8 cellular contexts compared by ENCODE assay signal in the genomic region with DNA sequence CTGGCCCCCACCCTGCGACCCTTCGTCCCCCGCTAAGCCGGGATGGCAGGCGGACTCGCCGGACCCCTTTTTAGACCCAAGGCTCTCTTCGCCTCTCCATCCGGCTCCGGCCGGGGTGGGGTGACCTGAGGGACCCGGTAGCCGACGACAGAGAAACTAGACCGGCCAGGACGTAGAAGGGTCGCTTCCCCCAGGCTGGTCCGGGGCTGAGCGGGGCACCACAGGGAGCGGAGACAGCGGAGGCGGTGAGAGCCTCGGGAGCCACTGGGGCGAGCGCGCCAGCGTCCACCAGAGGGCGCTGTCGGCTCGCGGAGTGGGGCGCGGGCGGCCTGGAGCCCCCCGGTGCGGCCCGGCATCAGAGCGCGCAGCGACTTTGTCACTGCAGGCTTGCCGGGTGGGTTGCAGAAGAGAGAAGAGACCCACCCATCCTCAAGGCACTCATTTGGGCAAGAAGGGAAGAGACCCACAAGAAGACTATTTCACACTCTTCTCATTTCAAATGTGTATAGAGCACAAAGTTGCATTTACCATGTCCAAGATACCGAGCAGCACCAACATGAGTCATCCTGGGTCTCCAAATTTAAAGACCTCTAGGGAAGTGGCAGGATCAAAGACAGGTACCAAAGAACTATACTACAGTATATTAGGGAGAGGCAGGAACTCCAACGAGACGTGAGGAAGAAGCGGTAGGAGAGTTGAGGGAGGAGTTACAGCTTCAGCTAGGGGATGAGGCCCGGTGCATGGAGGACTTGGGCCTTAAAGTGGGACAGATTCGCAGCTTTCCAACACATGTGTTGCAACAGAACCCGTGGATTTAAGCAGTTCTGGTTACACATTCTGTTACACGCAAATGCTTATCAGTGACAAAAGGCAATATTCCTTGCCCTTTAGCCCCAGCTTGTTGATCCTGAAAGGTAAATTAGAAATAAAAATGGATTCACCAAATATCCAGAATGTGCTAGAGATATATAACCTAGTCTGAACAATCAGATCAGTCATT. TPM values are rescaled to one million over a fixed set of nuclear protein-coding genes. Genes with fewer than 3 reads are reported as not detected.
A peak's percentile ranks its signal among the peaks of the same experiment; 100 is the strongest.
DNase-seq lines count a peak whose midpoint lies in the region; ATAC-seq, FAIRE-seq and TF ChIP-seq lines count a peak whose summit lies in the region.

No MANE protein-coding gene starts in this region.

- peak; percentile 75 for ATAC-seq in GM19455 (IDR thresholded peaks at IDR 0.05; ENCODE audit: unreplicated experiment)
- ATAC-seq in heart right ventricle, result peak; percentile 95 to 97 (median 96)

- peak; percentile 47 to 76 (median 68) for DNase-seq in CD4-positive, alpha-beta memory T cell
- DNase-seq in SK-N-MC (ENCODE audit: low read depth, low spot score) (no peak), heart right ventricle (peak; percentile 62 to 79), pons (ENCODE audit: low spot score) (peak; percentile 33), urothelium cell line (ENCODE audit: low spot score) (peak; percentile 95)
- DNase-seq in activated naive CD8-positive, alpha-beta T cell treated with anti-CD3 and anti-CD28 coated beads for 36 hours, result peak; percentile 77

- intact Hi-C loops in CD4-positive, alpha-beta memory T cell (cut with micrococcal nuclease), result loop anchor here (1.0 to 5.0 kb wide), 4 partner anchors 134 to 817 kb away; no protein-coding TSS in a partner anchor
- intact Hi-C loops in heart right ventricle (cut with DNase I), result loop anchor here (1.0 to 5.0 kb wide), 6 partner anchors 133 to 293 kb away; no protein-coding TSS in a partner anchor

- H3K4me1 Mint-ChIP-seq in CD4-positive, alpha-beta memory T cell, result peaks cover 0 to 8% (median 2%) of the 10 kb centered on the region in 4 donors
- peaks cover 4% of the 10 kb centered on the region for H3K4me1 Mint-ChIP-seq in activated naive CD8-positive, alpha-beta T cell treated with anti-CD3 and anti-CD28 coated beads for 36 hours

- H3K9me3 Mint-ChIP-seq in CD4-positive, alpha-beta memory T cell, result no peaks in the 10 kb centered on the region
- no peaks in the 10 kb centered on the region for H3K9me3 Mint-ChIP-seq in activated naive CD8-positive, alpha-beta T cell treated with anti-CD3 and anti-CD28 coated beads for 36 hours

- CTCF ChIA-PET in CD4-positive, alpha-beta memory T cell (lab: Charles Lee; ENCODE audit: partially characterized antibody), result interaction anchor here (1.0 to 11.1 kb wide), 4 partner anchors 10 to 350 kb away, joined by 3 to 279 read pairs (median 4); no protein-coding TSS in a partner anchor

- peaks cover 9% of the 10 kb centered on the region for H3K4me1 ChIP-seq in CD4-positive, alpha-beta memory T cell (ENCODE audit: insufficient read depth, low read length)
- H3K4me1 ChIP-seq in HUES64 (ENCODE audit: insufficient read depth, low read length) (peaks cover 7% of the 10 kb centered on the region), heart right ventricle (peaks cover 2 to 22% (median 12%) of the 10 kb centered on the region in 9 donors)

- H3K4me3 Mint-ChIP-seq in CD4-positive, alpha-beta memory T cell, result peak overlapping the region in 6 of 8 donors; percentile 12 to 69 (median 41)
- H3K4me3 Mint-ChIP-seq in activated naive CD8-positive, alpha-beta T cell treated with anti-CD3 and anti-CD28 coated beads for 36 hours, result peak overlapping the region; percentile 35

- no peaks in the 10 kb centered on the region for H3K9me3 ChIP-seq in CD4-positive, alpha-beta memory T cell (ENCODE audit: control insufficient read depth in 1 of 2, low read length in 2 of 2)
- H3K9me3 ChIP-seq in HUES64 (ENCODE audit: insufficient read depth, low read depth, low read length), result no peaks in the 10 kb centered on the region
- H3K9me3 ChIP-seq in SK-N-MC (ENCODE audit: low read depth, low read length), result no peaks in the 10 kb centered on the region
- no peaks in the 10 kb centered on the region for H3K9me3 ChIP-seq in heart right ventricle

- H3K9ac ChIP-seq in HUES64 (ENCODE audit: low read depth, low read length), result peak overlapping the region; percentile 19; the same call in 1 of the 2 replicates
- H3K9ac ChIP-seq in SK-N-MC (ENCODE audit: insufficient read length), result peak overlapping the region; percentile 14

- H3K27me3 Mint-ChIP-seq in CD4-positive, alpha-beta memory T cell, result peaks cover 16 to 18% of the 10 kb centered on the region in 2 donors
- H3K27me3 Mint-ChIP-seq in activated naive CD8-positive, alpha-beta T cell treated with anti-CD3 and anti-CD28 coated beads for 36 hours, result peaks cover 26% of the 10 kb centered on the region

- no peak overlapping the region for H3K27ac ChIP-seq in CD4-positive, alpha-beta memory T cell (ENCODE audit: low read depth, low read length)
- no peak overlapping the region for H3K27ac ChIP-seq in HUES64 (ENCODE audit: low read depth, low read length)
- no peak overlapping the region for H3K27ac ChIP-seq in SK-N-MC
- peak overlapping the region in 2 of 10 donors; percentile 33 to 64 for H3K27ac ChIP-seq in heart right ventricle

- H3K4me3 ChIP-seq in CD4-positive, alpha-beta memory T cell (ENCODE audit: low read length in 2 of 2), result peak overlapping the region in 1 of 2 donors; percentile 39
- H3K4me3 ChIP-seq in HUES64 (ENCODE audit: low read length) (peak overlapping the region; percentile 60), SK-N-MC (peak overlapping the region; percentile 64), heart right ventricle (peak overlapping the region; percentile 42 to 69 (median 62))

- TF ChIP-seq CTCF in heart right ventricle (IDR thresholded peaks at IDR 0.05), result peak; percentile 96 to 100 (median 99)

- no peaks in the 10 kb centered on the region for H3K36me3 Mint-ChIP-seq in CD4-positive, alpha-beta memory T cell
- no peaks in the 10 kb centered on the region for H3K36me3 Mint-ChIP-seq in activated naive CD8-positive, alpha-beta T cell treated with anti-CD3 and anti-CD28 coated beads for 36 hours

- peak overlapping the region in 2 of 7 donors; percentile 24 to 71 for H3K27ac Mint-ChIP-seq in CD4-positive, alpha-beta memory T cell
- H3K27ac Mint-ChIP-seq in activated naive CD8-positive, alpha-beta T cell treated with anti-CD3 and anti-CD28 coated beads for 36 hours, result no peak overlapping the region

- H3K36me3 ChIP-seq in CD4-positive, alpha-beta memory T cell (ENCODE audit: insufficient read depth, low read length), result no peaks in the 10 kb centered on the region
- H3K36me3 ChIP-seq in HUES64 (ENCODE audit: insufficient read depth, low read length), result no peaks in the 10 kb centered on the region
- H3K36me3 ChIP-seq in SK-N-MC (ENCODE audit: insufficient read depth, low read length), result no peaks in the 10 kb centered on the region
- no peaks in the 10 kb centered on the region for H3K36me3 ChIP-seq in heart right ventricle

- POLR2A ChIA-PET in CD4-positive, alpha-beta memory T cell (lab: Charles Lee; ENCODE audit: partially characterized antibody), result interaction anchor here (0.7 kb wide), 1 partner anchor 135 kb away, joined by 6 read pairs; no protein-coding TSS in a partner anchor

- 11% methylated on average over 49 of the region's 49 CpGs for whole genome bisulfite sequencing in HUES64
- 12 to 13% methylated on average over 49 of the region's 49 CpGs for WGBS in heart right ventricle, 2 donors

- H3K27me3 ChIP-seq in CD4-positive, alpha-beta memory T cell (ENCODE audit: insufficient read depth, low read length), result peaks cover 8% of the 10 kb centered on the region
- H3K27me3 ChIP-seq in HUES64 (ENCODE audit: insufficient read depth, low read length) (peaks cover 70% of the 10 kb centered on the region), heart right ventricle (peaks cover 0 to 17% (median 6%) of the 10 kb centered on the region in 7 donors)

- peak; percentile 44 for FAIRE-seq in urothelium cell line (lab: Jason Lieb, UNC)

RNA-seq across cellular contexts. Expression of a gene that starts 7.6 kb away (rescaled TPM):
- total RNA-seq in CD4-positive, alpha-beta memory T cell, result 10 to 100 TPM; 19.2 to 21.7 TPM
- 1 to 10 TPM; 1.8 to 2.7 TPM for polyA plus RNA-seq in CD4-positive, alpha-beta memory T cell
- 0.80 TPM for polyA plus RNA-seq in HUES64 (2013, experiment 1 of 2)
- 0.76 TPM for polyA plus RNA-seq in HUES64 (2013, experiment 2 of 2)
- total RNA-seq in activated naive CD8-positive, alpha-beta T cell treated with anti-CD3 and anti-CD28 coated beads for 36 hours, result 1 to 10 TPM; 6.1 to 8.0 TPM
- total RNA-seq in heart right ventricle, result 10 to 100 TPM; 15.9 to 22.7 (median 17.3) TPM
- polyA plus RNA-seq in heart right ventricle, result 1 to 10 TPM; 3.7 to 6.2 TPM

RNA-seq across cellular contexts. Expression of a gene that starts 32.8 kb away (rescaled TPM):
- 10 to 100 TPM; 22.4 to 23.7 TPM for total RNA-seq in CD4-positive, alpha-beta memory T cell
- polyA plus RNA-seq in CD4-positive, alpha-beta memory T cell, result 10 to 100 TPM in 1 of 2 donors, 1 to 10 TPM in 1; 10.0 to 12.2 TPM
- polyA plus RNA-seq in HUES64 (2013, experiment 1 of 2), result 18.7 TPM
- 18.8 TPM for polyA plus RNA-seq in HUES64 (2013, experiment 2 of 2)
- total RNA-seq in activated naive CD8-positive, alpha-beta T cell treated with anti-CD3 and anti-CD28 coated beads for 36 hours, result 10 to 100 TPM; 18.2 to 19.1 TPM
- total RNA-seq in heart right ventricle, result 10 to 100 TPM in 6 of 10 donors, 1 to 10 TPM in 4; 7.4 to 13.5 (median 11.2) TPM
- polyA plus RNA-seq in heart right ventricle, result 1 to 10 TPM; 2.5 to 2.9 TPM
